ENCODE assay signal across 7 cellular contexts in the genomic region with DNA sequence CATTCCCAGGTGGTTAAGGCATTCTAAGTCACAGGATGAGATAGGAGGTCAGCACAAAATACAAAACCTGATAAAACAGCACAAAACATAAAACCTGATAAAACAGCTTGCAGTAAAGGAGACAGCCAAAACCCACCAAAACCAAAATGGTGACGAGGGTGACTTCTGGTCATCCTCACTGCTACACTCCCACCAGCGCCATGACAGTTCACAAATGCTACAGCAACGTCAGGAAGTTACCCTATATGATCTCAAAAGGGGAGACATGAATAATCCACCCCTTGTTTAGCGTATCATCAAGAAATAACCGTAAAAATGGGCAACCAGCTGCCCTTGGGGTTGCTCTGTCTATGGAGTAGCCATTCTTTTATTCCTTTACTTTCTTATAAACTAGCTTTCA. TPM values are rescaled to one million over a fixed set of nuclear protein-coding genes. Genes with fewer than 3 reads are reported as not detected.
"Had no signal": no experiment of that assay in that cellular context is flagged by ENCODE, and none has a peak within 500 bp of the region (broad histone marks: within the 10 kb centered on the region; RNA-seq: fewer than 3 reads in every experiment).

No MANE protein-coding gene starts in this region.

RNA-seq across cellular contexts. Expression of a gene that starts 28.7 kb away (rescaled TPM):
- total RNA-seq: GM23248, GM23338, H1, H4, H7, H9, HFFc6 had no signal
- polyA plus RNA-seq: GM23248, GM23338, H1 had no signal
